In genomic region chrX:3713225-3713936, GRCh38 we compare ENCODE assay signal across 8 cellular contexts. TPM values are rescaled to one million over a fixed set of nuclear protein-coding genes. Genes with fewer than 3 reads are reported as not detected.
DNase-seq lines count a peak whose midpoint lies in the region; ATAC-seq and TF ChIP-seq lines count a peak whose summit lies in the region.

Gene PRKX, minus strand, starts transcription at chrX:3713649. Its CDS starts 396 bp downstream, at chrX:3713253.

- peak within 1 kb of the TSS; percentile 60 for H3K4me3 ChIP-seq in NB4 (ENCODE audit: low read depth, low read length)

- peak; percentile 51 for TF ChIP-seq POLR2A in NB4 (IDR thresholded peaks at IDR 0.05; ENCODE audit: extremely low read depth, insufficient read length)

- DNase-seq in HEK293T (ENCODE audit: extremely low spot score): peak; percentile 67
- DNase-seq in NB4 (ENCODE audit: low read depth): peak; percentile 78
- DNase-seq in activated CD4-positive, alpha-beta T cell treated with anti-CD3 and anti-CD28 coated beads, Interleukin-2, amount 10 ng/mL, durations not matched to agents 24 days and 14 days: peak; percentile 93
- DNase-seq in dermis microvascular lymphatic vessel endothelial cell (ENCODE audit: low read depth in 2 of 2): peak in 1 of 2 donors; percentile 56
- DNase-seq in memory B cell (ENCODE audit: low spot score in 2 of 2): peak; percentile 62 to 77
- peak; percentile 79 for DNase-seq in stimulated activated CD8-positive, alpha-beta memory T cell treated with anti-CD3 and anti-CD28 coated beads, Interleukin-12 subunit alpha, Interleukin-12 subunit beta, amount 100 ng/mL, for 4 hours (ENCODE audit: low read depth)
- DNase-seq in NCI-H187 (lab: John Stamatoyannopoulos, UW): no peak

- peak within 1 kb of the TSS; percentile 94 for H3K27ac Mint-ChIP-seq in activated CD4-positive, alpha-beta T cell treated with anti-CD3 and anti-CD28 coated beads, Interleukin-2, amount 10 ng/mL, durations not matched to agents 24 days and 14 days
- peak within 1 kb of the TSS; percentile 97 for H3K27ac Mint-ChIP-seq in memory B cell

- ATAC-seq in GM18498 (IDR thresholded peaks at IDR 0.05; ENCODE audit: unreplicated experiment) (peak; percentile 91), memory B cell (ENCODE audit: low read depth) (peak; percentile 77)

- no peaks in the 10 kb centered on the region for H3K27me3 Mint-ChIP-seq in activated CD4-positive, alpha-beta T cell treated with anti-CD3 and anti-CD28 coated beads, Interleukin-2, amount 10 ng/mL, durations not matched to agents 24 days and 14 days
- no peaks in the 10 kb centered on the region for H3K27me3 Mint-ChIP-seq in memory B cell

- CTCF ChIA-PET in HEK293T (lab: Yijun Ruan, JAX): no interaction called here

- H3K4me1 Mint-ChIP-seq in activated CD4-positive, alpha-beta T cell treated with anti-CD3 and anti-CD28 coated beads, Interleukin-2, amount 10 ng/mL, durations not matched to agents 24 days and 14 days: peaks cover 8% of the 10 kb centered on the region
- H3K4me1 Mint-ChIP-seq in memory B cell: peaks cover 9% of the 10 kb centered on the region

- no peaks in the 10 kb centered on the region for H3K9me3 Mint-ChIP-seq in activated CD4-positive, alpha-beta T cell treated with anti-CD3 and anti-CD28 coated beads, Interleukin-2, amount 10 ng/mL, durations not matched to agents 24 days and 14 days
- H3K9me3 Mint-ChIP-seq in memory B cell: peaks cover 3% of the 10 kb centered on the region

- TF ChIP-seq CTCF in NB4 (IDR thresholded peaks at IDR 0.05; ENCODE audit: low read depth, low read length): no peak

- H3K4me3 Mint-ChIP-seq in activated CD4-positive, alpha-beta T cell treated with anti-CD3 and anti-CD28 coated beads, Interleukin-2, amount 10 ng/mL, durations not matched to agents 24 days and 14 days: peak within 1 kb of the TSS; percentile 97
- peak within 1 kb of the TSS; percentile 96 for H3K4me3 Mint-ChIP-seq in memory B cell

- POLR2A ChIA-PET in HEK293T (lab: Yijun Ruan, JAX): no interaction called here

- H3K36me3 Mint-ChIP-seq in activated CD4-positive, alpha-beta T cell treated with anti-CD3 and anti-CD28 coated beads, Interleukin-2, amount 10 ng/mL, durations not matched to agents 24 days and 14 days (ENCODE audit: low read depth): peaks cover 15% of the 10 kb centered on the region
- no peaks in the 10 kb centered on the region for H3K36me3 Mint-ChIP-seq in memory B cell

- intact Hi-C loops in activated CD4-positive, alpha-beta T cell treated with anti-CD3 and anti-CD28 coated beads, Interleukin-2, amount 10 ng/mL, durations not matched to agents 24 days and 14 days (cut with micrococcal nuclease): loop anchor here (2.0 to 5.0 kb wide), 3 partner anchors 25 to 1006 kb away; no protein-coding TSS in a partner anchor

TF ChIP-seq in HEK293T, 16 proteins besides CTCF, POLR2A, EP300 and RAD21:
- no peak for TF ChIP-seq PKNOX1 (IDR thresholded peaks at IDR 0.05)
- TF ChIP-seq SUZ12 (IDR thresholded peaks at IDR 0.05): no peak
- no peak for TF ChIP-seq ZNF384 (IDR thresholded peaks at IDR 0.05)
- no peak for TF ChIP-seq FOXK2 (IDR thresholded peaks at IDR 0.05)
- TF ChIP-seq SP1 (IDR thresholded peaks at IDR 0.05): no peak
- no peak for TF ChIP-seq LEF1 (IDR thresholded peaks at IDR 0.05; ENCODE audit: borderline replicate concordance)
- no peak for TF ChIP-seq TARDBP (IDR thresholded peaks at IDR 0.05)
- no peak for TF ChIP-seq NFRKB (IDR thresholded peaks at IDR 0.05)
- no peak for TF ChIP-seq FOXA1 (IDR thresholded peaks at IDR 0.05)
- TF ChIP-seq ELF4 (IDR thresholded peaks at IDR 0.05): no peak
- TF ChIP-seq FOXM1 (IDR thresholded peaks at IDR 0.05; ENCODE audit: borderline replicate concordance): no peak
- no peak for TF ChIP-seq L3MBTL2 (conservative IDR thresholded peaks at IDR 0.05)
- no peak for TF ChIP-seq HDGF (IDR thresholded peaks at IDR 0.05; ENCODE audit: borderline replicate concordance)
- TF ChIP-seq ARNT (IDR thresholded peaks at IDR 0.05): no peak
- TF ChIP-seq CTBP1 (IDR thresholded peaks at IDR 0.05; ENCODE audit: borderline replicate concordance): no peak
- no peak for TF ChIP-seq BHLHE40 (IDR thresholded peaks at IDR 0.05; ENCODE audit: borderline replicate concordance)

RNA-seq across cellular contexts. Expression of gene PRKX, which starts in this region (rescaled TPM):
- 61.3 and 62.3 TPM in 2 replicates for total RNA-seq in activated CD4-positive, alpha-beta T cell treated with anti-CD3 and anti-CD28 coated beads, Interleukin-2, amount 10 ng/mL, durations not matched to agents 24 days and 14 days
- 18.0 and 25.7 TPM in 2 replicates for total RNA-seq in dermis microvascular lymphatic vessel endothelial cell

Comparison
In these comparisons a context has a peak if more than half of its experiments do, and no peak if none do; other contexts are left out.
1. DNase-seq: peak in HEK293T (single experiment), NB4 (single experiment), activated CD4-positive, alpha-beta T cell treated with anti-CD3 and anti-CD28 coated beads, Interleukin-2, amount 10 ng/mL, durations not matched to agents 24 days and 14 days (single experiment), memory B cell (2 of 2) and stimulated activated CD8-positive, alpha-beta memory T cell treated with anti-CD3 and anti-CD28 coated beads, Interleukin-12 subunit alpha, Interleukin-12 subunit beta, amount 100 ng/mL, for 4 hours (single experiment); none in NCI-H187 (0 of 2).